In genomic region chr9:38008168-38009034, GRCh38 we compare ENCODE assay signal across 9 cellular contexts.
DNase-seq lines count a peak whose midpoint lies in the region; ATAC-seq and TF ChIP-seq lines count a peak whose summit lies in the region.
"Had no signal": no experiment of that assay in that cellular context is flagged by ENCODE, and none has a peak within 500 bp of the region (broad histone marks: within the 10 kb centered on the region; RNA-seq: fewer than 3 reads in every experiment).

No MANE protein-coding gene starts in this region.

- no peaks in the 10 kb centered on the region for H3K9me3 ChIP-seq in left ventricle myocardium inferior (replicated peaks)

- H3K4me3 ChIP-seq in NB4 (ENCODE audit: low read depth, low read length) (no peak overlapping the region), left ventricle myocardium inferior (no peak overlapping the region)

- ATAC-seq in HG02610 (IDR thresholded peaks at IDR 0.05; ENCODE audit: unreplicated experiment) = peak; percentile 81
- peak; percentile 87 to 88 for ATAC-seq in activated T-cell treated with anti-CD3 and anti-CD28 coated beads, Interleukin-2, amount 50 U/mL, for 4 hours

- no peak overlapping the region for H3K4me3 Mint-ChIP-seq in activated T-cell treated with anti-CD3 and anti-CD28 coated beads, Interleukin-2, amount 50 U/mL, for 4 hours

- H3K27ac ChIP-seq in left ventricle myocardium inferior (replicated peaks) = peak overlapping the region; percentile 67
- H3K27ac ChIP-seq: 22Rv1 had no signal

- no peaks in the 10 kb centered on the region for H3K27me3 ChIP-seq in left ventricle myocardium inferior (ENCODE audit: low read depth)

- no peak for TF ChIP-seq CTCF in NB4 (IDR thresholded peaks at IDR 0.05; ENCODE audit: low read depth, low read length)
- no peak for TF ChIP-seq CTCF in left ventricle myocardium inferior (IDR thresholded peaks at IDR 0.05; ENCODE audit: borderline replicate concordance)

- H3K27me3 Mint-ChIP-seq in activated T-cell treated with anti-CD3 and anti-CD28 coated beads, Interleukin-2, amount 50 U/mL, for 4 hours (ENCODE audit: low read depth) = no peaks in the 10 kb centered on the region

- no peak for TF ChIP-seq POLR2A in NB4 (IDR thresholded peaks at IDR 0.05; ENCODE audit: extremely low read depth, insufficient read length)

- H3K36me3 ChIP-seq in left ventricle myocardium inferior = no peaks in the 10 kb centered on the region

- H3K36me3 Mint-ChIP-seq in activated T-cell treated with anti-CD3 and anti-CD28 coated beads, Interleukin-2, amount 50 U/mL, for 4 hours (ENCODE audit: insufficient read depth) = no peaks in the 10 kb centered on the region

- DNase-seq in NCI-H1417 (lab: John Stamatoyannopoulos, UW) (peak in 2 of 3 experiments; percentile 65 to 77), NCI-H1417 treated with DMSO at 0.1 percent for 48 hours (lab: John Stamatoyannopoulos, UW) (no peak), NB4 (ENCODE audit: low read depth) (peak; percentile 82), left ventricle myocardium inferior (no peak), COLO829 (ENCODE audit: low spot score) (no peak)
- DNase-seq in activated T-cell treated with anti-CD3 and anti-CD28 coated beads, Interleukin-2, amount 50 U/mL, for 4 hours = peak; percentile 18
- DNase-seq in stimulated activated CD4-positive, alpha-beta T cell treated with anti-CD3 and anti-CD28 coated beads, Interleukin-12 subunit alpha, Interleukin-12 subunit beta, amount 100 ng/mL, for 4 hours = peak; percentile 20

- no peaks in the 10 kb centered on the region for H3K9me3 Mint-ChIP-seq in activated T-cell treated with anti-CD3 and anti-CD28 coated beads, Interleukin-2, amount 50 U/mL, for 4 hours

- H3K4me1 Mint-ChIP-seq in activated T-cell treated with anti-CD3 and anti-CD28 coated beads, Interleukin-2, amount 50 U/mL, for 4 hours (ENCODE audit: low read depth) = peaks cover 19% of the 10 kb centered on the region

- intact Hi-C loops in left ventricle myocardium inferior (cut with micrococcal nuclease) = no loop called here

- H3K4me1 ChIP-seq in left ventricle myocardium inferior = peaks cover 63% of the 10 kb centered on the region

Comparison
In these comparisons a context has a peak if more than half of its experiments do, and no peak if none do; other contexts are left out.
1. DNase-seq: peak in NCI-H1417 (2 of 3), NB4 (single experiment), activated T-cell treated with anti-CD3 and anti-CD28 coated beads, Interleukin-2, amount 50 U/mL, for 4 hours (single experiment) and stimulated activated CD4-positive, alpha-beta T cell treated with anti-CD3 and anti-CD28 coated beads, Interleukin-12 subunit alpha, Interleukin-12 subunit beta, amount 100 ng/mL, for 4 hours (single experiment); none in NCI-H1417 treated with DMSO at 0.1 percent for 48 hours (single experiment), left ventricle myocardium inferior (single experiment) and COLO829 (single experiment).